1 cellular context compared by ENCODE assay signal in the genomic region with DNA sequence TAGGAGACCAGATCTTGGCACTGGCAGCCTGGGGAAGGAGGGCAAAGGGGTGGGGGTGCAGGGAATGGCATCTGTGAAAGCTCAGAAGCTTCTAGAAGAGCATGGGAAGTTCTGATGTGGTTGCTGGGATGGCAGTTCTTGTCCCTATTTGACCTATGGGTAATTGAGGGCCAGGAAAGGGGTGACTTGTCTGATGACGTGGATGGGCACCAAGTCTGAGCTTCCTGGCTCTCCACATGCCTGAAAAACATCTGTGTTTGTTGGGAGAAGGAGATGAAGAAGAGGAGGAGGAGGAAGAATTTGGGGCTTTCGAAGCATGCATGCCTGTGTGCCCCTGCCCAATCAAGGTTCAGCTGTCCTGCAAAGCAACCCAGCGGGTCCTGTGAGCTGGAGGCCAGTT.
TF ChIP-seq lines count a peak whose summit lies in the region.

No MANE protein-coding gene starts in this region.

TF ChIP-seq in HEK293, 187 proteins besides CTCF, POLR2A, EP300 and RAD21 (continued from another document):
- TF ChIP-seq, protein P1, sequence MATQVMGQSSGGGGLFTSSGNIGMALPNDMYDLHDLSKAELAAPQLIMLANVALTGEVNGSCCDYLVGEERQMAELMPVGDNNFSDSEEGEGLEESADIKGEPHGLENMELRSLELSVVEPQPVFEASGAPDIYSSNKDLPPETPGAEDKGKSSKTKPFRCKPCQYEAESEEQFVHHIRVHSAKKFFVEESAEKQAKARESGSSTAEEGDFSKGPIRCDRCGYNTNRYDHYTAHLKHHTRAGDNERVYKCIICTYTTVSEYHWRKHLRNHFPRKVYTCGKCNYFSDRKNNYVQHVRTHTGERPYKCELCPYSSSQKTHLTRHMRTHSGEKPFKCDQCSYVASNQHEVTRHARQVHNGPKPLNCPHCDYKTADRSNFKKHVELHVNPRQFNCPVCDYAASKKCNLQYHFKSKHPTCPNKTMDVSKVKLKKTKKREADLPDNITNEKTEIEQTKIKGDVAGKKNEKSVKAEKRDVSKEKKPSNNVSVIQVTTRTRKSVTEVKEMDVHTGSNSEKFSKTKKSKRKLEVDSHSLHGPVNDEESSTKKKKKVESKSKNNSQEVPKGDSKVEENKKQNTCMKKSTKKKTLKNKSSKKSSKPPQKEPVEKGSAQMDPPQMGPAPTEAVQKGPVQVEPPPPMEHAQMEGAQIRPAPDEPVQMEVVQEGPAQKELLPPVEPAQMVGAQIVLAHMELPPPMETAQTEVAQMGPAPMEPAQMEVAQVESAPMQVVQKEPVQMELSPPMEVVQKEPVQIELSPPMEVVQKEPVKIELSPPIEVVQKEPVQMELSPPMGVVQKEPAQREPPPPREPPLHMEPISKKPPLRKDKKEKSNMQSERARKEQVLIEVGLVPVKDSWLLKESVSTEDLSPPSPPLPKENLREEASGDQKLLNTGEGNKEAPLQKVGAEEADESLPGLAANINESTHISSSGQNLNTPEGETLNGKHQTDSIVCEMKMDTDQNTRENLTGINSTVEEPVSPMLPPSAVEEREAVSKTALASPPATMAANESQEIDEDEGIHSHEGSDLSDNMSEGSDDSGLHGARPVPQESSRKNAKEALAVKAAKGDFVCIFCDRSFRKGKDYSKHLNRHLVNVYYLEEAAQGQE (tag by site-specific recombination; IDR thresholded peaks at IDR 0.05) = no peak
